ENCODE assay signal across 11 cellular contexts in the genomic region with DNA sequence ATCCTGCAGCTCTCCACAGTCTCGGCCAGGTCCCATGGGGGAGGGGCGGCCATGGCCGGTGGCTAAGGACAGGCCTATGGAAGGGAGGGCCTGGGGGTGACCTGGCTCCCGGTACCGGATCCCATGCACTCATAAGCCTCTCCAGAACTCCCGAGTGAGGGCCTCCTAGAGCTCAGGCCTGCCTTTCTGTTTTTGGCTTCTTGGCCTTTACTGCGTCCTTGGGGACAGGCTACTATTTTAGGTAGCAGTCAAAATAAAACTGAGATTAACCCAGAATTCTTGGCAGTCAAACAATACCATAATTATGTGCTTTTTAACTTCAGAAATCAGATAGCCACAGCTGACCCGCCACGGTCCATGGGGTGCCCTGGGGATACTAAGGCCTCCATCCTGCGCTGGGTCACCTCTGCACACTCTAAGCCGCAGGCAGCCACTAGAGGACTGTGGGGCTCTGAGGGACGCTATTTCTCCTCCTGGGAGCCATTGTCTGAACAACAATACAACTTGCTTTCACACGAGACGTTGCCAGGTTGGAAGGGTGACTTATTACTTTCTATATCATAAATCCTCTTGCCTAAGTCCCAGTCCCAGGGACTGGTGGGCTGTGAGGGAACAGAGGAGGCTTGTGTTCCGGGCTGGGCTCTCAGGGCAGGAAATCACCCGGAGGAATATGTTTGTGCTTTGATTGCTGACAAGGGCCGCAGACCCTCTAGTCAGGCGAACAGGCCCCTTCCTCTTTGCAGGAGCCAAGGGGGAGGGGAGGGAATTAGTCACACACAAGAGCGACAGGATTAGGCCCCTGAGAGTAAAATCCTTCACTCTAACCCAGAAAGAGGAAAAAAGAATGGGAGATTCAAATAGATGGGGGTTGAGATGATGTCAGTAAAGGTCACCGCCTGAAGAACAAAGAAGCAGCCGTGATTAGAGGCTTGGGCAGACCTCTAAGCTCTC. TPM values are rescaled to one million over a fixed set of nuclear protein-coding genes. Genes with fewer than 3 reads are reported as not detected.
A peak's percentile ranks its signal among the peaks of the same experiment; 100 is the strongest.
DNase-seq lines count a peak whose midpoint lies in the region; ATAC-seq and TF ChIP-seq lines count a peak whose summit lies in the region.
"Had no signal": no experiment of that assay in that cellular context is flagged by ENCODE, and none has a peak within 500 bp of the region (broad histone marks: within the 10 kb centered on the region; RNA-seq: fewer than 3 reads in every experiment).

No MANE protein-coding gene starts in this region.

- H3K9me3 ChIP-seq in GM23248 (ENCODE audit: low read depth) (no peaks in the 10 kb centered on the region), WERI-Rb-1 (ENCODE audit: severe bottlenecking) (no peaks in the 10 kb centered on the region), heart right ventricle (peaks cover 0 to under 1% (median 0%) of the 10 kb centered on the region in 11 donors), psoas muscle (no peaks in the 10 kb centered on the region)

- H4K20me1 ChIP-seq in GM23248 (ENCODE audit: insufficient read depth) = no peaks in the 10 kb centered on the region

- TF ChIP-seq CTCF in WERI-Rb-1 (IDR thresholded peaks at IDR 0.05; ENCODE audit: low read depth, low read length) = peak; percentile 44; the same call in 1 of the 2 replicates
- TF ChIP-seq CTCF in heart right ventricle (IDR thresholded peaks at IDR 0.05) = peak in 7 of 9 donors; percentile 16 to 58 (median 36)
- no peak for TF ChIP-seq CTCF in psoas muscle (IDR thresholded peaks at IDR 0.05)

- H2AFZ ChIP-seq in GM23248 = 0 out of 2 replicates have a peak overlapping the region, but pooled peaks have one; percentile 47

- peak overlapping the region; percentile 17 for H3K4me2 ChIP-seq in GM23248 (ENCODE audit: unreplicated experiment)

- intact Hi-C loops in heart right ventricle (cut with DNase I) = loop anchor here in 5 of 10 donors (5.0 to 10.0 kb wide), 7 partner anchors 40 to 95 kb away; partner anchors contain the start of gene BCAR3 (in 3 of the 5)
- intact Hi-C loops in psoas muscle (cut with DNase I) = no loop called here

- peaks cover 12% of the 10 kb centered on the region for H3K4me1 ChIP-seq in GM23248 (ENCODE audit: insufficient read depth)
- H3K4me1 ChIP-seq in heart right ventricle = peaks cover 25 to 60% (median 33%) of the 10 kb centered on the region in 9 donors
- H3K4me1 ChIP-seq in psoas muscle = peaks cover 20% of the 10 kb centered on the region

- H3K27ac ChIP-seq in GM23248 = no peak overlapping the region
- peak overlapping the region; percentile 74 for H3K27ac ChIP-seq in WERI-Rb-1
- peak overlapping the region; percentile 58 to 93 (median 88) for H3K27ac ChIP-seq in heart right ventricle
- H3K27ac ChIP-seq in psoas muscle = peak overlapping the region; percentile 36

- in situ Hi-C loops in GM23248 (cut with MboI) = no loop called here

- 94 to 95% methylated on average over 20 to 21 of the region's 21 CpGs for WGBS in GM23248 (ENCODE audit: low coverage in 1 of 2, low lambda C conversion rate in 2 of 2, missing lambda C conversion rate in 2 of 2), 2 experiments
- WGBS in heart right ventricle, 2 donors = 22 to 28% methylated on average over 21 of the region's 21 CpGs
- 39 to 45% (median 39%) methylated on average over 21 of the region's 21 CpGs for WGBS in psoas muscle, 3 donors

- no peak overlapping the region for H3K9ac ChIP-seq in GM23248

- H3K36me3 ChIP-seq in GM23248 (ENCODE audit: low read depth) (no peaks in the 10 kb centered on the region), WERI-Rb-1 (no peaks in the 10 kb centered on the region), heart right ventricle (no peaks in the 10 kb centered on the region), psoas muscle (ENCODE audit: insufficient read depth in 1 of 2, low read depth in 1 of 2) (no peaks in the 10 kb centered on the region)

- H3F3A ChIP-seq in GM23248 (ENCODE audit: insufficient read depth) = no peaks in the 10 kb centered on the region

- H3K4me3 ChIP-seq in GM23248 = no peak overlapping the region
- H3K4me3 ChIP-seq in WERI-Rb-1 (ENCODE audit: low read depth, low read length) = no peak overlapping the region
- no peak overlapping the region for H3K4me3 ChIP-seq in heart right ventricle
- no peak overlapping the region for H3K4me3 ChIP-seq in psoas muscle

- DNase-seq in GM23248 (no peak), WERI-Rb-1 (peak; percentile 60), heart right ventricle (peak; percentile 76 to 80), psoas muscle (no peak)
- DNase-seq in activated CD4-positive, alpha-beta T cell treated with anti-CD3 and anti-CD28 coated beads, Interleukin-2, amount 50 U/mL, for 48 hours = no peak
- DNase-seq in activated effector memory CD4-positive, alpha-beta T cell treated with anti-CD3 and anti-CD28 coated beads, Interleukin-2, amount 50 U/mL, for 16 hours = no peak
- DNase-seq: cortex of kidney, NCI-H2029, small intestine had no signal

- no peaks in the 10 kb centered on the region for H3K27me3 ChIP-seq in GM23248 (replicated peaks; ENCODE audit: insufficient read depth)
- no peaks in the 10 kb centered on the region for H3K27me3 ChIP-seq in WERI-Rb-1 (ENCODE audit: insufficient read depth, low read depth, severe bottlenecking)
- no peaks in the 10 kb centered on the region for H3K27me3 ChIP-seq in heart right ventricle
- H3K27me3 ChIP-seq in psoas muscle (ENCODE audit: insufficient read depth in 3 of 3, low read length in 2 of 3) = no peaks in the 10 kb centered on the region

- no peaks in the 10 kb centered on the region for H3K9me2 ChIP-seq in GM23248 (ENCODE audit: insufficient read depth)

- ATAC-seq in heart right ventricle (peak; percentile 76 to 94 (median 90)), psoas muscle (peak; percentile 33 to 79 (median 66)), HG02852 (IDR thresholded peaks at IDR 0.05; ENCODE audit: unreplicated experiment) (no peak), GM18520 (IDR thresholded peaks at IDR 0.05; ENCODE audit: unreplicated experiment) (no peak)

- H3K79me2 ChIP-seq in GM23248 (ENCODE audit: insufficient read depth) = no peaks in the 10 kb centered on the region

RNA-seq across cellular contexts. Expression of gene BCAR3, which starts 40.7 kb away (rescaled TPM):
- total RNA-seq in GM23248 (2014; rRNA removed; shearing (Covaris generic)) = 79.5 and 83.2 TPM in 2 replicates
- polyA plus RNA-seq in GM23248 (2016; fragmentation: Nextera tagmentation; extraction: Ambion mirVana) (62.2 and 65.1 TPM in 2 replicates), heart right ventricle (10 to 100 TPM in 1 of 2 donors, 1 to 10 TPM in 1; 6.6 to 10.6 TPM), psoas muscle (10 to 100 TPM; 15.8 to 64.1 (median 16.5) TPM)
- total RNA-seq in heart right ventricle (10 to 100 TPM in 9 of 10 donors, 1 to 10 TPM in 1; 8.3 to 36.0 (median 16.7) TPM), psoas muscle (10 to 100 TPM; 16.2 to 34.3 (median 21.1) TPM)

Comparison
In these comparisons a context has a peak if more than half of its experiments do, and no peak if none do; other contexts are left out.
1. DNase-seq: peak in WERI-Rb-1 (single experiment) and heart right ventricle (2 of 2); none in GM23248 (single experiment), psoas muscle (0 of 2), activated CD4-positive, alpha-beta T cell treated with anti-CD3 and anti-CD28 coated beads, Interleukin-2, amount 50 U/mL, for 48 hours (0 of 2) and activated effector memory CD4-positive, alpha-beta T cell treated with anti-CD3 and anti-CD28 coated beads, Interleukin-2, amount 50 U/mL, for 16 hours (single experiment).
2. ATAC-seq: peak in heart right ventricle (8 of 8) and psoas muscle (4 of 4); none in HG02852 (single experiment) and GM18520 (single experiment).